ENCODE assay signal across 27 cellular contexts in genomic region chr7:38299275-38299931, GRCh38.
DNase-seq lines count a peak whose midpoint lies in the region; ATAC-seq lines count a peak whose summit lies in the region.
"Had no signal": no experiment of that assay in that cellular context is flagged by ENCODE, and none has a peak within 500 bp of the region (broad histone marks: within the 10 kb centered on the region; RNA-seq: fewer than 3 reads in every experiment).

No MANE protein-coding gene starts in this region.

- no peaks in the 10 kb centered on the region for H3K4me1 ChIP-seq in CD4-positive, CD25-positive, alpha-beta regulatory T cell (ENCODE audit: control insufficient read depth, insufficient read depth, low read length, poor library complexity, severe bottlenecking)
- H3K4me1 ChIP-seq: Caco-2, colonic mucosa, foreskin keratinocyte, HAP-1, heart right ventricle, prostate gland, upper lobe of left lung had no signal

- no peaks in the 10 kb centered on the region for H3K9me3 Mint-ChIP-seq in T-helper 1 cell treated with Interleukin-12 subunit alpha and Interleukin-12 subunit beta and Interleukin-4 antibody, amounts not matched to agents 30 μg/mL and 1 μg/mL, for 36 hours
- no peaks in the 10 kb centered on the region for H3K9me3 Mint-ChIP-seq in CD4-positive, CD25-positive, alpha-beta regulatory T cell
- H3K9me3 Mint-ChIP-seq in activated CD4-positive, alpha-beta memory T cell treated with anti-CD3 and anti-CD28 coated beads for 36 hours, result no peaks in the 10 kb centered on the region
- H3K9me3 Mint-ChIP-seq in effector memory CD8-positive, alpha-beta T cell, result no peaks in the 10 kb centered on the region

- no peaks in the 10 kb centered on the region for H3K27me3 Mint-ChIP-seq in T-helper 1 cell treated with Interleukin-12 subunit alpha and Interleukin-12 subunit beta and Interleukin-4 antibody, amounts not matched to agents 30 μg/mL and 1 μg/mL, for 36 hours (ENCODE audit: low read depth)
- no peaks in the 10 kb centered on the region for H3K27me3 Mint-ChIP-seq in CD4-positive, CD25-positive, alpha-beta regulatory T cell
- H3K27me3 Mint-ChIP-seq in activated CD4-positive, alpha-beta memory T cell treated with anti-CD3 and anti-CD28 coated beads for 36 hours, result no peaks in the 10 kb centered on the region
- no peaks in the 10 kb centered on the region for H3K27me3 Mint-ChIP-seq in effector memory CD8-positive, alpha-beta T cell

- H3K27ac ChIP-seq in CD4-positive, CD25-positive, alpha-beta regulatory T cell (ENCODE audit: insufficient read depth, low read length, poor library complexity, severe bottlenecking), result no peak overlapping the region
- H3K27ac ChIP-seq: colonic mucosa, foreskin keratinocyte, neutrophil, SK-N-MC, upper lobe of left lung, WERI-Rb-1 had no signal

- H3K27me3 ChIP-seq in CD4-positive, CD25-positive, alpha-beta regulatory T cell (ENCODE audit: control insufficient read depth, insufficient read depth, low read length), result no peaks in the 10 kb centered on the region
- H3K27me3 ChIP-seq: colonic mucosa, foreskin keratinocyte, neutrophil, upper lobe of left lung had no signal

- CTCF ChIA-PET in activated CD4-positive, alpha-beta memory T cell treated with anti-CD3 and anti-CD28 coated beads for 36 hours (lab: Charles Lee), result no interaction called here

- no peaks in the 10 kb centered on the region for H3K36me3 Mint-ChIP-seq in T-helper 1 cell treated with Interleukin-12 subunit alpha and Interleukin-12 subunit beta and Interleukin-4 antibody, amounts not matched to agents 30 μg/mL and 1 μg/mL, for 36 hours (ENCODE audit: low read depth)
- H3K36me3 Mint-ChIP-seq in CD4-positive, CD25-positive, alpha-beta regulatory T cell, result no peaks in the 10 kb centered on the region
- no peaks in the 10 kb centered on the region for H3K36me3 Mint-ChIP-seq in activated CD4-positive, alpha-beta memory T cell treated with anti-CD3 and anti-CD28 coated beads for 36 hours
- peaks cover 10% of the 10 kb centered on the region for H3K36me3 Mint-ChIP-seq in effector memory CD8-positive, alpha-beta T cell (ENCODE audit: insufficient read depth)

- H3K36me3 ChIP-seq in CD4-positive, CD25-positive, alpha-beta regulatory T cell (ENCODE audit: control insufficient read depth, insufficient read depth, low read length), result no peaks in the 10 kb centered on the region
- H3K36me3 ChIP-seq: colonic mucosa, HAP-1, heart right ventricle, neutrophil, prostate gland, upper lobe of left lung, WERI-Rb-1 had no signal

- POLR2A ChIA-PET in activated CD4-positive, alpha-beta memory T cell treated with anti-CD3 and anti-CD28 coated beads for 36 hours (lab: Charles Lee), result no interaction called here

- ATAC-seq in CD4-positive, CD25-positive, alpha-beta regulatory T cell (ENCODE audit: low read depth in 2 of 2), result no peak
- peak; percentile 52 for ATAC-seq in effector memory CD8-positive, alpha-beta T cell (replicated peaks)
- ATAC-seq in HG03460 (IDR thresholded peaks at IDR 0.05; ENCODE audit: unreplicated experiment), result no peak
- ATAC-seq: esophagus mucosa, foreskin keratinocyte, GM12878, heart right ventricle had no signal

- no peaks in the 10 kb centered on the region for H3K4me1 Mint-ChIP-seq in T-helper 1 cell treated with Interleukin-12 subunit alpha and Interleukin-12 subunit beta and Interleukin-4 antibody, amounts not matched to agents 30 μg/mL and 1 μg/mL, for 36 hours (ENCODE audit: low read depth)
- H3K4me1 Mint-ChIP-seq in CD4-positive, CD25-positive, alpha-beta regulatory T cell, result no peaks in the 10 kb centered on the region
- peaks cover 2% of the 10 kb centered on the region for H3K4me1 Mint-ChIP-seq in activated CD4-positive, alpha-beta memory T cell treated with anti-CD3 and anti-CD28 coated beads for 36 hours (ENCODE audit: low read depth)
- H3K4me1 Mint-ChIP-seq in effector memory CD8-positive, alpha-beta T cell (ENCODE audit: low read depth in 2 of 2), result no peaks in the 10 kb centered on the region

- intact Hi-C loops in activated CD4-positive, alpha-beta memory T cell treated with anti-CD3 and anti-CD28 coated beads for 36 hours (cut with micrococcal nuclease), result no loop called here

- H3K4me3 ChIP-seq in CD4-positive, CD25-positive, alpha-beta regulatory T cell (ENCODE audit: low read depth, low read length), result no peak overlapping the region
- H3K4me3 ChIP-seq: colonic mucosa, GM12878, HAP-1, prostate gland, SK-N-MC, upper lobe of left lung had no signal

- no peak for DNase-seq in T-helper 1 cell
- DNase-seq in CD4-positive, CD25-positive, alpha-beta regulatory T cell, result no peak
- DNase-seq in activated CD4-positive, alpha-beta memory T cell treated with anti-CD3 and anti-CD28 coated beads for 36 hours, result no peak
- DNase-seq in effector memory CD8-positive, alpha-beta T cell, result no peak
- no peak for DNase-seq in cortex of kidney (lab: John Stamatoyannopoulos, UW)
- DNase-seq in NOMO-1 treated with dmso at 0.1 percent for 144 hours (lab: John Stamatoyannopoulos, UW; ENCODE audit: unreplicated experiment), result no peak
- DNase-seq: Caco-2, colonic mucosa, DND-41, foreskin keratinocyte, heart right ventricle, left cardiac atrium, mammary epithelial cell, NCI-H1092, NCI-H187, NCI-H2171 treated with DMSO at 0.1 percent for 48 hours, NCI-H526 treated with DMSO at 0.1 percent for 48 hours, upper lobe of left lung, WERI-Rb-1 had no signal

- peak overlapping the region; percentile 41 for H3K27ac Mint-ChIP-seq in T-helper 1 cell treated with Interleukin-12 subunit alpha and Interleukin-12 subunit beta and Interleukin-4 antibody, amounts not matched to agents 30 μg/mL and 1 μg/mL, for 36 hours
- peak overlapping the region in 2 of 3 donors; percentile 58 to 62 for H3K27ac Mint-ChIP-seq in CD4-positive, CD25-positive, alpha-beta regulatory T cell
- H3K27ac Mint-ChIP-seq in activated CD4-positive, alpha-beta memory T cell treated with anti-CD3 and anti-CD28 coated beads for 36 hours, result peak overlapping the region; percentile 76
- H3K27ac Mint-ChIP-seq in effector memory CD8-positive, alpha-beta T cell, result peak overlapping the region; percentile 68 to 73

- H3K9me3 ChIP-seq in CD4-positive, CD25-positive, alpha-beta regulatory T cell (ENCODE audit: control insufficient read depth in 2 of 2, low read length in 2 of 2), result no peaks in the 10 kb centered on the region
- H3K9me3 ChIP-seq: Caco-2, colonic mucosa, HAP-1, heart right ventricle, neutrophil, prostate gland, upper lobe of left lung had no signal

- H3K4me3 Mint-ChIP-seq in T-helper 1 cell treated with Interleukin-12 subunit alpha and Interleukin-12 subunit beta and Interleukin-4 antibody, amounts not matched to agents 30 μg/mL and 1 μg/mL, for 36 hours, result peak overlapping the region; percentile 76
- H3K4me3 Mint-ChIP-seq in CD4-positive, CD25-positive, alpha-beta regulatory T cell, result peak overlapping the region in 3 of 4 donors; percentile 61 to 79 (median 78)
- peak overlapping the region; percentile 75 for H3K4me3 Mint-ChIP-seq in activated CD4-positive, alpha-beta memory T cell treated with anti-CD3 and anti-CD28 coated beads for 36 hours
- H3K4me3 Mint-ChIP-seq in effector memory CD8-positive, alpha-beta T cell, result peak overlapping the region; percentile 74 to 85
